1 cellular context compared by ENCODE assay signal in the genomic region with DNA sequence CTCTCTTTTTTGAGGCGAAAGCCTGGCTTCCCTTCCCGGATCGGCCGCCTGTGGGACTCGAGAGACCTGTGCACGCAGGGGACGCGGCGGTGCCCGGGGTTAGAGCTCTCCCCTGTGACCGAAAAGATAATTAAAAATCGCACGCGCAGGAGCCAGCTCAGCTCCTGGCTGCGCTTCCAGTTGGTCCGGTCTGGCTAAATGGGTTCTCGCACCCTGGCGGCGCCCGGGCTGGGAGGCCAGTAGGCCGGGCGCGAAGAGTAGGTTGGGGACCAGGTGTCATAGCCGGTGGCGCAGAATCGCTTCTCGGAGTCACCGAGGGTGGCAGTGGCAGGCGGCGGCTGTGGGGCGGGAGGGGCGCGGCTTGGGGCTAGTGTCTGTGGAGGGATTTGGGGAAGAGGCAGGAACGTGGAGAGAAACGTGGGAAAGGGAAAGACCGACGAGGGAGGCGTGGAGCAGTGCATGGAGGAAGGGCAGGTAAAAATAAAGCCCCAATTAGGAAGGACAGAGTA.
A peak's percentile ranks its signal among the peaks of the same experiment; 100 is the strongest.
TF ChIP-seq lines count a peak whose summit lies in the region.

No MANE protein-coding gene starts in this region.

TF ChIP-seq in HepG2, 621 proteins besides CTCF, POLR2A, EP300 and RAD21 (continued from another document and continues in another):
- no peak for TF ChIP-seq PRMT3 (CRISPR knock-in tag; IDR thresholded peaks at IDR 0.05; ENCODE audit: borderline replicate concordance, low read depth)
- TF ChIP-seq REXO4 (CRISPR knock-in tag; IDR thresholded peaks at IDR 0.05; ENCODE audit: borderline replicate concordance), result no peak
- TF ChIP-seq, protein P1, sequence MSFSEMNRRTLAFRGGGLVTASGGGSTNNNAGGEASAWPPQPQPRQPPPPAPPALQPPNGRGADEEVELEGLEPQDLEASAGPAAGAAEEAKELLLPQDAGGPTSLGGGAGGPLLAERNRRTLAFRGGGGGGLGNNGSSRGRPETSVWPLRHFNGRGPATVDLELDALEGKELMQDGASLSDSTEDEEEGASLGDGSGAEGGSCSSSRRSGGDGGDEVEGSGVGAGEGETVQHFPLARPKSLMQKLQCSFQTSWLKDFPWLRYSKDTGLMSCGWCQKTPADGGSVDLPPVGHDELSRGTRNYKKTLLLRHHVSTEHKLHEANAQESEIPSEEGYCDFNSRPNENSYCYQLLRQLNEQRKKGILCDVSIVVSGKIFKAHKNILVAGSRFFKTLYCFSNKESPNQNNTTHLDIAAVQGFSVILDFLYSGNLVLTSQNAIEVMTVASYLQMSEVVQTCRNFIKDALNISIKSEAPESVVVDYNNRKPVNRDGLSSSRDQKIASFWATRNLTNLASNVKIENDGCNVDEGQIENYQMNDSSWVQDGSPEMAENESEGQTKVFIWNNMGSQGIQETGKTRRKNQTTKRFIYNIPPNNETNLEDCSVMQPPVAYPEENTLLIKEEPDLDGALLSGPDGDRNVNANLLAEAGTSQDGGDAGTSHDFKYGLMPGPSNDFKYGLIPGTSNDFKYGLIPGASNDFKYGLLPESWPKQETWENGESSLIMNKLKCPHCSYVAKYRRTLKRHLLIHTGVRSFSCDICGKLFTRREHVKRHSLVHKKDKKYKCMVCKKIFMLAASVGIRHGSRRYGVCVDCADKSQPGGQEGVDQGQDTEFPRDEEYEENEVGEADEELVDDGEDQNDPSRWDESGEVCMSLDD (CRISPR knock-in tag; IDR thresholded peaks at IDR 0.05; ENCODE audit: borderline replicate concordance), result no peak
- TF ChIP-seq ZNF326 (CRISPR knock-in tag; IDR thresholded peaks at IDR 0.05; ENCODE audit: borderline replicate concordance), result no peak
- no peak for TF ChIP-seq TAF15 (IDR thresholded peaks at IDR 0.05; ENCODE audit: low read depth, low read length, poor library complexity, severe bottlenecking)
- TF ChIP-seq, protein P2, sequence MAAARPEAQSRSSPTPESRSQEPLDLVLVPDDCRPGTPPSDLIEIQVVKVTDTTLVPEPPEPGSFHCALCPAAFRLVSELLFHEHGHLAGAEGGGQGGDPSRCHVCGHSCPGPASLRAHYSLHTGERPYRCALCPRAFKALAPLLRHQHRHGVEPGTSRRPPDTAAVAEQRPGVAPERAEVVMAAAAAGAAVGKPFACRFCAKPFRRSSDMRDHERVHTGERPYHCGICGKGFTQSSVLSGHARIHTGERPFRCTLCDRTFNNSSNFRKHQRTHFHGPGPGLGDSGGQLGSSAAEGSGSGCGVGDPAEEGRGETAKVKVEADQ (CRISPR knock-in tag; IDR thresholded peaks at IDR 0.05; ENCODE audit: borderline replicate concordance), result no peak
- no peak for TF ChIP-seq AKAP8 (CRISPR knock-in tag; IDR thresholded peaks at IDR 0.05)
- TF ChIP-seq POLR2G (IDR thresholded peaks at IDR 0.05; ENCODE audit: low read depth, low read length), result no peak
- TF ChIP-seq ZNF10 (CRISPR knock-in tag; IDR thresholded peaks at IDR 0.05; ENCODE audit: borderline replicate concordance, low read depth), result no peak
- TF ChIP-seq, protein P3, sequence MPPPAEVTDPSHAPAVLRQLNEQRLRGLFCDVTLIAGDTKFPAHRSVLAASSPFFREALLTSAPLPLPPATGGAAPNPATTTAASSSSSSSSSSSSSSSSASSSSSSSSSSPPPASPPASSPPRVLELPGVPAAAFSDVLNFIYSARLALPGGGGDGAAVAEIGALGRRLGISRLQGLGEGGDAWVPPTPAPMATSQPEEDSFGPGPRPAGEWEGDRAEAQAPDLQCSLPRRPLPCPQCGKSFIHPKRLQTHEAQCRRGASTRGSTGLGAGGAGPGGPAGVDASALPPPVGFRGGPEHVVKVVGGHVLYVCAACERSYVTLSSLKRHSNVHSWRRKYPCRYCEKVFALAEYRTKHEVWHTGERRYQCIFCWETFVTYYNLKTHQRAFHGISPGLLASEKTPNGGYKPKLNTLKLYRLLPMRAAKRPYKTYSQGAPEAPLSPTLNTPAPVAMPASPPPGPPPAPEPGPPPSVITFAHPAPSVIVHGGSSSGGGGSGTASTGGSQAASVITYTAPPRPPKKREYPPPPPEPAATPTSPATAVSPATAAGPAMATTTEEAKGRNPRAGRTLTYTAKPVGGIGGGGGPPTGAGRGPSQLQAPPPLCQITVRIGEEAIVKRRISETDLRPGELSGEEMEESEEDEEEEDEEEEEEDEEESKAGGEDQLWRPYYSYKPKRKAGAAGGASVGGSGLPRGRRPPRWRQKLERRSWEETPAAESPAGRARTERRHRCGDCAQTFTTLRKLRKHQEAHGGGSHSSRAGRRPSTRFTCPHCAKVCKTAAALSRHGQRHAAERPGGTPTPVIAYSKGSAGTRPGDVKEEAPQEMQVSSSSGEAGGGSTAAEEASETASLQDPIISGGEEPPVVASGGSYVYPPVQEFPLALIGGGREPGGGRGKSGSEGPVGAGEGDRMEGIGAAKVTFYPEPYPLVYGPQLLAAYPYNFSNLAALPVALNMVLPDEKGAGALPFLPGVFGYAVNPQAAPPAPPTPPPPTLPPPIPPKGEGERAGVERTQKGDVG (CRISPR knock-in tag; IDR thresholded peaks at IDR 0.05; ENCODE audit: borderline replicate concordance), result no peak
- TF ChIP-seq ZNF652 (CRISPR knock-in tag; IDR thresholded peaks at IDR 0.05; ENCODE audit: borderline replicate concordance, low read depth), result no peak
- no peak for TF ChIP-seq ZNF143 (CRISPR knock-in tag; IDR thresholded peaks at IDR 0.05)
- TF ChIP-seq ZNF44 (CRISPR knock-in tag; IDR thresholded peaks at IDR 0.05), result 0 out of 2 replicates have a peak, but pooled peaks have one; percentile 25
- TF ChIP-seq, protein P4, sequence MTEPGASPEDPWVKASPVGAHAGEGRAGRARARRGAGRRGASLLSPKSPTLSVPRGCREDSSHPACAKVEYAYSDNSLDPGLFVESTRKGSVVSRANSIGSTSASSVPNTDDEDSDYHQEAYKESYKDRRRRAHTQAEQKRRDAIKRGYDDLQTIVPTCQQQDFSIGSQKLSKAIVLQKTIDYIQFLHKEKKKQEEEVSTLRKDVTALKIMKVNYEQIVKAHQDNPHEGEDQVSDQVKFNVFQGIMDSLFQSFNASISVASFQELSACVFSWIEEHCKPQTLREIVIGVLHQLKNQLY (CRISPR knock-in tag; IDR thresholded peaks at IDR 0.05), result no peak
- TF ChIP-seq STAG1 (CRISPR knock-in tag; IDR thresholded peaks at IDR 0.05), result peak; percentile 84
- TF ChIP-seq, protein P5, sequence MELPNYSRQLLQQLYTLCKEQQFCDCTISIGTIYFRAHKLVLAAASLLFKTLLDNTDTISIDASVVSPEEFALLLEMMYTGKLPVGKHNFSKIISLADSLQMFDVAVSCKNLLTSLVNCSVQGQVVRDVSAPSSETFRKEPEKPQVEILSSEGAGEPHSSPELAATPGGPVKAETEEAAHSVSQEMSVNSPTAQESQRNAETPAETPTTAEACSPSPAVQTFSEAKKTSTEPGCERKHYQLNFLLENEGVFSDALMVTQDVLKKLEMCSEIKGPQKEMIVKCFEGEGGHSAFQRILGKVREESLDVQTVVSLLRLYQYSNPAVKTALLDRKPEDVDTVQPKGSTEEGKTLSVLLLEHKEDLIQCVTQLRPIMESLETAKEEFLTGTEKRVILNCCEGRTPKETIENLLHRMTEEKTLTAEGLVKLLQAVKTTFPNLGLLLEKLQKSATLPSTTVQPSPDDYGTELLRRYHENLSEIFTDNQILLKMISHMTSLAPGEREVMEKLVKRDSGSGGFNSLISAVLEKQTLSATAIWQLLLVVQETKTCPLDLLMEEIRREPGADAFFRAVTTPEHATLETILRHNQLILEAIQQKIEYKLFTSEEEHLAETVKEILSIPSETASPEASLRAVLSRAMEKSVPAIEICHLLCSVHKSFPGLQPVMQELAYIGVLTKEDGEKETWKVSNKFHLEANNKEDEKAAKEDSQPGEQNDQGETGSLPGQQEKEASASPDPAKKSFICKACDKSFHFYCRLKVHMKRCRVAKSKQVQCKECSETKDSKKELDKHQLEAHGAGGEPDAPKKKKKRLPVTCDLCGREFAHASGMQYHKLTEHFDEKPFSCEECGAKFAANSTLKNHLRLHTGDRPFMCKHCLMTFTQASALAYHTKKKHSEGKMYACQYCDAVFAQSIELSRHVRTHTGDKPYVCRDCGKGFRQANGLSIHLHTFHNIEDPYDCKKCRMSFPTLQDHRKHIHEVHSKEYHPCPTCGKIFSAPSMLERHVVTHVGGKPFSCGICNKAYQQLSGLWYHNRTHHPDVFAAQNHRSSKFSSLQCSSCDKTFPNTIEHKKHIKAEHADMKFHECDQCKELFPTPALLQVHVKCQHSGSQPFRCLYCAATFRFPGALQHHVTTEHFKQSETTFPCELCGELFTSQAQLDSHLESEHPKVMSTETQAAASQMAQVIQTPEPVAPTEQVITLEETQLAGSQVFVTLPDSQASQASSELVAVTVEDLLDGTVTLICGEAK (IDR thresholded peaks at IDR 0.05), result no peak
- TF ChIP-seq, protein P5 (CRISPR knock-in tag; IDR thresholded peaks at IDR 0.05), result 0 out of 2 replicates have a peak, but pooled peaks have one; percentile 35
- TF ChIP-seq, protein P6, sequence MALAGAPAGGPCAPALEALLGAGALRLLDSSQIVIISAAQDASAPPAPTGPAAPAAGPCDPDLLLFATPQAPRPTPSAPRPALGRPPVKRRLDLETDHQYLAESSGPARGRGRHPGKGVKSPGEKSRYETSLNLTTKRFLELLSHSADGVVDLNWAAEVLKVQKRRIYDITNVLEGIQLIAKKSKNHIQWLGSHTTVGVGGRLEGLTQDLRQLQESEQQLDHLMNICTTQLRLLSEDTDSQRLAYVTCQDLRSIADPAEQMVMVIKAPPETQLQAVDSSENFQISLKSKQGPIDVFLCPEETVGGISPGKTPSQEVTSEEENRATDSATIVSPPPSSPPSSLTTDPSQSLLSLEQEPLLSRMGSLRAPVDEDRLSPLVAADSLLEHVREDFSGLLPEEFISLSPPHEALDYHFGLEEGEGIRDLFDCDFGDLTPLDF (CRISPR knock-in tag; IDR thresholded peaks at IDR 0.05), result no peak
- TF ChIP-seq HNRNPL (IDR thresholded peaks at IDR 0.05; ENCODE audit: low read depth, low read length), result no peak
- TF ChIP-seq, protein P7, sequence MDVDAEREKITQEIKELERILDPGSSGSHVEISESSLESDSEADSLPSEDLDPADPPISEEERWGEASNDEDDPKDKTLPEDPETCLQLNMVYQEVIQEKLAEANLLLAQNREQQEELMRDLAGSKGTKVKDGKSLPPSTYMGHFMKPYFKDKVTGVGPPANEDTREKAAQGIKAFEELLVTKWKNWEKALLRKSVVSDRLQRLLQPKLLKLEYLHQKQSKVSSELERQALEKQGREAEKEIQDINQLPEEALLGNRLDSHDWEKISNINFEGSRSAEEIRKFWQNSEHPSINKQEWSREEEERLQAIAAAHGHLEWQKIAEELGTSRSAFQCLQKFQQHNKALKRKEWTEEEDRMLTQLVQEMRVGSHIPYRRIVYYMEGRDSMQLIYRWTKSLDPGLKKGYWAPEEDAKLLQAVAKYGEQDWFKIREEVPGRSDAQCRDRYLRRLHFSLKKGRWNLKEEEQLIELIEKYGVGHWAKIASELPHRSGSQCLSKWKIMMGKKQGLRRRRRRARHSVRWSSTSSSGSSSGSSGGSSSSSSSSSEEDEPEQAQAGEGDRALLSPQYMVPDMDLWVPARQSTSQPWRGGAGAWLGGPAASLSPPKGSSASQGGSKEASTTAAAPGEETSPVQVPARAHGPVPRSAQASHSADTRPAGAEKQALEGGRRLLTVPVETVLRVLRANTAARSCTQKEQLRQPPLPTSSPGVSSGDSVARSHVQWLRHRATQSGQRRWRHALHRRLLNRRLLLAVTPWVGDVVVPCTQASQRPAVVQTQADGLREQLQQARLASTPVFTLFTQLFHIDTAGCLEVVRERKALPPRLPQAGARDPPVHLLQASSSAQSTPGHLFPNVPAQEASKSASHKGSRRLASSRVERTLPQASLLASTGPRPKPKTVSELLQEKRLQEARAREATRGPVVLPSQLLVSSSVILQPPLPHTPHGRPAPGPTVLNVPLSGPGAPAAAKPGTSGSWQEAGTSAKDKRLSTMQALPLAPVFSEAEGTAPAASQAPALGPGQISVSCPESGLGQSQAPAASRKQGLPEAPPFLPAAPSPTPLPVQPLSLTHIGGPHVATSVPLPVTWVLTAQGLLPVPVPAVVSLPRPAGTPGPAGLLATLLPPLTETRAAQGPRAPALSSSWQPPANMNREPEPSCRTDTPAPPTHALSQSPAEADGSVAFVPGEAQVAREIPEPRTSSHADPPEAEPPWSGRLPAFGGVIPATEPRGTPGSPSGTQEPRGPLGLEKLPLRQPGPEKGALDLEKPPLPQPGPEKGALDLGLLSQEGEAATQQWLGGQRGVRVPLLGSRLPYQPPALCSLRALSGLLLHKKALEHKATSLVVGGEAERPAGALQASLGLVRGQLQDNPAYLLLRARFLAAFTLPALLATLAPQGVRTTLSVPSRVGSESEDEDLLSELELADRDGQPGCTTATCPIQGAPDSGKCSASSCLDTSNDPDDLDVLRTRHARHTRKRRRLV (CRISPR knock-in tag; IDR thresholded peaks at IDR 0.05), result no peak
- no peak for TF ChIP-seq ZSCAN20 (CRISPR knock-in tag; IDR thresholded peaks at IDR 0.05; ENCODE audit: borderline replicate concordance)
- TF ChIP-seq SAFB2 (CRISPR knock-in tag; IDR thresholded peaks at IDR 0.05; ENCODE audit: borderline replicate concordance, low read depth), result no peak
- TF ChIP-seq, protein P8, sequence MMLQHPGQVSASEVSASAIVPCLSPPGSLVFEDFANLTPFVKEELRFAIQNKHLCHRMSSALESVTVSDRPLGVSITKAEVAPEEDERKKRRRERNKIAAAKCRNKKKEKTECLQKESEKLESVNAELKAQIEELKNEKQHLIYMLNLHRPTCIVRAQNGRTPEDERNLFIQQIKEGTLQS (CRISPR knock-in tag; IDR thresholded peaks at IDR 0.05), result no peak
- no peak for TF ChIP-seq ZNF296 (CRISPR knock-in tag; conservative IDR thresholded peaks at IDR 0.05)
- TF ChIP-seq ATF7 (IDR thresholded peaks at IDR 0.05), result no peak
- no peak for TF ChIP-seq ATF7 (CRISPR knock-in tag; IDR thresholded peaks at IDR 0.05)
- no peak for TF ChIP-seq SOX13 (IDR thresholded peaks at IDR 0.05)
- TF ChIP-seq SOX13 (CRISPR knock-in tag; conservative IDR thresholded peaks at IDR 0.05 in 1 of 2, IDR thresholded peaks at IDR 0.05 in 1 of 2), result no peak
